In the genomic region with DNA sequence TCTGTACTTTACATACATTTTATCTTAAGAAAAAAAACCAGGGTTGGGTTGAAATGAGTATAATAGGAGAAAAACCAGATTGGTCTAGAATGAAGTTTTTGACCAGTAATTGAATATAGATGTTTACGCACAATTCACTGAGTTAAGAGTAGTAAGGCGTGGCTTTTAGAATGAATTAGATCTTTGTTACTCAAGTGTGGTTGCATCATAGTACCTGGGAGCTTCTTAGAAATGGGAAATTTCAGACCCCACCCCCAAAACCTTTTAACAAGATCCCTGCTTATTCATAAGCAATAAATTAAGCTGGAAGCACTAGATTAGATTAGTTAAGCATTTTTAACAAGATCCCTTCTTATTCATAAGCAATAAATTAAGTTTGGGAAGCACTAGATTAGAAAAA, we compare ENCODE assay signal across 21 cellular contexts. TPM values are rescaled to one million over a fixed set of nuclear protein-coding genes. Genes with fewer than 3 reads are reported as not detected.
DNase-seq lines count a peak whose midpoint lies in the region; ATAC-seq and TF ChIP-seq lines count a peak whose summit lies in the region.
"Had no signal": no experiment of that assay in that cellular context is flagged by ENCODE, and none has a peak within 500 bp of the region (broad histone marks: within the 10 kb centered on the region; RNA-seq: fewer than 3 reads in every experiment).

No MANE protein-coding gene starts in this region.

- peaks cover 0 to under 1% of the 10 kb centered on the region in 2 experiments; a peak in 1 of 4 replicates for H3K79me1 ChIP-seq in IMR-90 (ENCODE audit: low read depth in 1 of 2, low read length in 2 of 2)

- H3K4me1 ChIP-seq in breast epithelium (no peaks in the 10 kb centered on the region), IMR-90 (ENCODE audit: control insufficient read depth, insufficient read depth, low read length) (no peaks in the 10 kb centered on the region), PC-3 (ENCODE audit: insufficient read depth, low read length) (peaks cover 12% of the 10 kb centered on the region; the same call in 1 of the 2 replicates), OCI-LY7 (ENCODE audit: insufficient read depth, low read length, poor library complexity, severe bottlenecking) (no peaks in the 10 kb centered on the region)

- H4K91ac ChIP-seq in IMR-90 (ENCODE audit: insufficient read depth, low read depth, low read length): no peak overlapping the region

- dilution Hi-C loops in IMR-90 (cut with HindIII; ENCODE audit: low sequenced_read_pairs, unreplicated experiment): no loop called here

- H3K27me3 ChIP-seq in breast epithelium: no peaks in the 10 kb centered on the region
- H3K27me3 ChIP-seq in IMR-90 (ENCODE audit: control insufficient read depth, insufficient read depth, low read length): no peaks in the 10 kb centered on the region
- no peaks in the 10 kb centered on the region for H3K27me3 ChIP-seq in PC-3 (ENCODE audit: low read length)

- H3K36me3 ChIP-seq in breast epithelium (no peaks in the 10 kb centered on the region), IMR-90 (ENCODE audit: control insufficient read depth, insufficient read depth, low read length) (0 out of 2 replicates have a peak, but pooled peaks cover 1% of the 10 kb centered on the region), PC-3 (ENCODE audit: low read depth, low read length) (peaks cover 6% of the 10 kb centered on the region), OCI-LY7 (ENCODE audit: insufficient read depth, low read length) (peaks cover 22% of the 10 kb centered on the region; the same call in 1 of the 2 replicates)

- H3K4me2 ChIP-seq in IMR-90 (ENCODE audit: low read depth, low read length): no peak overlapping the region
- no peak overlapping the region for H3K4me2 ChIP-seq in PC-3 (ENCODE audit: low read length)
- H3K4me2 ChIP-seq in OCI-LY7 (ENCODE audit: low read length): no peak overlapping the region
- H3K4me2 ChIP-seq: KMS-11 had no signal

- H3K9me3 Mint-ChIP-seq in MCF 10A (ENCODE audit: unreplicated experiment): no peaks in the 10 kb centered on the region
- H3K9me3 Mint-ChIP-seq: IgD-negative memory B cell had no signal

- TF ChIP-seq POLR2A in breast epithelium (IDR thresholded peaks at IDR 0.05): no peak
- TF ChIP-seq POLR2A in IMR-90 (IDR thresholded peaks at IDR 0.05; ENCODE audit: low read depth, low read length): no peak

- H3K4me1 Mint-ChIP-seq in MCF 10A (ENCODE audit: insufficient read depth, unreplicated experiment): peaks cover 15% of the 10 kb centered on the region
- H3K4me1 Mint-ChIP-seq: IgD-negative memory B cell had no signal

- H3K9me3 ChIP-seq in breast epithelium (no peaks in the 10 kb centered on the region), IMR-90 (ENCODE audit: control insufficient read depth, insufficient read depth, low read length) (no peaks in the 10 kb centered on the region), PC-3 (ENCODE audit: low read length) (no peaks in the 10 kb centered on the region), OCI-LY7 (ENCODE audit: low read length) (no peaks in the 10 kb centered on the region)

- H3K79me2 ChIP-seq in PC-3 (ENCODE audit: low read length) (no peaks in the 10 kb centered on the region), OCI-LY7 (ENCODE audit: insufficient read depth, low read depth, low read length) (no peaks in the 10 kb centered on the region)

- POLR2A ChIA-PET in MCF 10A (lab: Yijun Ruan, JAX): interaction anchor here (0.6 kb wide), 1 partner anchor 19 kb away, joined by 3 read pairs; no protein-coding TSS in a partner anchor
- POLR2A ChIA-PET in IMR-90 (lab: Charles Lee; ENCODE audit: unreplicated experiment): interaction anchor here (0.6 kb wide), 1 partner anchor 1498 kb away, joined by 4 read pairs; no protein-coding TSS in a partner anchor
- POLR2A ChIA-PET in PC-3 (lab: Charles Lee; ENCODE audit: unreplicated experiment): no interaction called here
- POLR2A ChIA-PET in OCI-LY7 (lab: Charles Lee): no interaction called here

- H3K36me3 Mint-ChIP-seq in MCF 10A (ENCODE audit: insufficient read depth, unreplicated experiment): peaks cover 26% of the 10 kb centered on the region
- H3K36me3 Mint-ChIP-seq: IgD-negative memory B cell had no signal

- in situ Hi-C loops in IMR-90 (cut with MboI; ENCODE audit: low sequenced_read_pairs): no loop called here

- no peak overlapping the region for H2AK9ac ChIP-seq in IMR-90 (replicated peaks; ENCODE audit: low read depth, low read length, poor library complexity)

- H3K56ac ChIP-seq in IMR-90 (ENCODE audit: extremely low read depth, insufficient read depth, low read length): no peak overlapping the region

- H2AFZ ChIP-seq in IMR-90 (replicated peaks; ENCODE audit: low read length, poor library complexity) (no peak overlapping the region), PC-3 (ENCODE audit: low read length) (no peak overlapping the region), OCI-LY7 (ENCODE audit: low read length) (no peak overlapping the region)
- H2AFZ ChIP-seq: GM23248 had no signal

- H3K4me3 Mint-ChIP-seq in MCF 10A (ENCODE audit: unreplicated experiment): no peak overlapping the region
- H3K4me3 Mint-ChIP-seq: IgD-negative memory B cell had no signal

- TF ChIP-seq CTCF in MCF 10A (IDR thresholded peaks at IDR 0.05; ENCODE audit: unreplicated experiment): no peak
- no peak for TF ChIP-seq CTCF in breast epithelium (IDR thresholded peaks at IDR 0.05)
- no peak for TF ChIP-seq CTCF in IMR-90 (conservative IDR thresholded peaks at IDR 0.05; ENCODE audit: low read depth, low read length)
- TF ChIP-seq CTCF in PC-3 (conservative IDR thresholded peaks at IDR 0.05; ENCODE audit: low read depth, low read length): no peak
- TF ChIP-seq CTCF in OCI-LY7 (conservative IDR thresholded peaks at IDR 0.05; ENCODE audit: low read length): no peak

- H3F3A ChIP-seq in PC-3 (ENCODE audit: low read length, unreplicated experiment): no peaks in the 10 kb centered on the region

- no peak overlapping the region for H3K23ac ChIP-seq in IMR-90 (ENCODE audit: low read depth, low read length)

- H2BK5ac ChIP-seq in IMR-90 (ENCODE audit: low read depth, low read length, poor library complexity, severe bottlenecking): no peak overlapping the region

- H3K9me2 ChIP-seq in PC-3 (replicated peaks; ENCODE audit: low read length): no peaks in the 10 kb centered on the region
- H3K9me2 ChIP-seq in OCI-LY7 (ENCODE audit: insufficient read depth, low read length): no peaks in the 10 kb centered on the region

- H4K8ac ChIP-seq in IMR-90 (ENCODE audit: low read depth in 2 of 2, low read length in 2 of 2): no peak overlapping the region

- no peak overlapping the region for H2BK20ac ChIP-seq in IMR-90 (ENCODE audit: low read depth, low read length)

- H3K14ac ChIP-seq in IMR-90 (replicated peaks; ENCODE audit: low read depth, low read length): no peak overlapping the region

- no peak overlapping the region for H2BK120ac ChIP-seq in IMR-90 (ENCODE audit: low read depth, low read length)

- peak; percentile 14 for DNase-seq in MCF 10A (ENCODE audit: unreplicated experiment)
- no peak for DNase-seq in breast epithelium (ENCODE audit: low spot score in 2 of 2)
- no peak for DNase-seq in IMR-90
- DNase-seq in PC-3: peak; percentile 38
- DNase-seq in renal cortical epithelial cell (ENCODE audit: low read depth): peak; percentile 10
- no peak for DNase-seq in OCI-LY7 (ENCODE audit: low spot score)
- DNase-seq: DMS53, GM23248, NCI-H1092, NCI-H1417 treated with DMSO at 0.1 percent for 48 hours, NCI-H1694 treated with DMSO at 0.1 percent for 48 hours, NCI-H2081, NCI-H524, SHP77 had no signal

- H3K4me3 ChIP-seq in breast epithelium (no peak overlapping the region), IMR-90 (ENCODE audit: insufficient read depth, low read depth, low read length) (no peak overlapping the region), PC-3 (ENCODE audit: low read length) (no peak overlapping the region), OCI-LY7 (ENCODE audit: low read depth, low read length, poor library complexity, severe bottlenecking) (no peak overlapping the region)
- H3K4me3 ChIP-seq: GM23248 had no signal

- H3K27ac Mint-ChIP-seq in MCF 10A (ENCODE audit: low read depth, unreplicated experiment): no peak overlapping the region
- H3K27ac Mint-ChIP-seq: IgD-negative memory B cell had no signal

- no TSS peak for BruUV-seq in MCF 10A (replicated peaks; lab: Mats Ljungman, UMichigan)
- BruUV-seq in IMR-90 (replicated peaks; lab: Mats Ljungman, UMichigan): no TSS peak
- BruUV-seq in PC-3 (replicated peaks; lab: Mats Ljungman, UMichigan): no TSS peak
- no TSS peak for BruUV-seq in OCI-LY7 (replicated peaks; lab: Mats Ljungman, UMichigan)

- H3K27ac ChIP-seq in breast epithelium (no peak overlapping the region), IMR-90 (ENCODE audit: insufficient read depth, low read length) (no peak overlapping the region), PC-3 (ENCODE audit: low read length) (0 out of 2 replicates have a peak overlapping the region, but pooled peaks have one; percentile 17), OCI-LY7 (ENCODE audit: low read depth, low read length, poor library complexity, severe bottlenecking) (no peak overlapping the region)
- H3K27ac ChIP-seq: GM23248, KMS-11, RWPE1 had no signal

- H4K5ac ChIP-seq in IMR-90 (ENCODE audit: low read depth, low read length): no peak overlapping the region

- H3K9ac ChIP-seq in IMR-90 (ENCODE audit: low read depth, low read length): no peak overlapping the region
- no peak overlapping the region for H3K9ac ChIP-seq in PC-3 (ENCODE audit: low read length)
- H3K9ac ChIP-seq: GM23248, KMS-11 had no signal

- CTCF ChIA-PET in MCF 10A (lab: Yijun Ruan, JAX) (no interaction called here), IMR-90 (lab: Yijun Ruan, JAX) (interaction anchor here (1.1 kb wide), 1 partner anchor 11 kb away, joined by 3 read pairs; no protein-coding TSS in a partner anchor), PC-3 (lab: Charles Lee) (no interaction called here), OCI-LY7 (lab: Charles Lee; ENCODE audit: unreplicated experiment) (no interaction called here)

- no CpG with 5 or more reads among the region's 2 CpGs for WGBS in IMR-90 (ENCODE audit: extremely low coverage in 2 of 2, insufficient read length in 1 of 2), 2 experiments

- H4K20me1 ChIP-seq in IMR-90 (ENCODE audit: insufficient read depth, low read length) (no peaks in the 10 kb centered on the region), PC-3 (ENCODE audit: low read length) (no peaks in the 10 kb centered on the region), OCI-LY7 (ENCODE audit: insufficient read depth, low read length) (no peaks in the 10 kb centered on the region)

- no peak overlapping the region for H3K18ac ChIP-seq in IMR-90 (ENCODE audit: low read depth, low read length)

- H2BK15ac ChIP-seq in IMR-90 (ENCODE audit: low read depth, low read length): no peak overlapping the region

- intact Hi-C loops in MCF 10A (cut with micrococcal nuclease): no loop called here
- intact Hi-C loops in breast epithelium (cut with DNase I; ENCODE audit: low total_unique reads): no loop called here
- intact Hi-C loops in IMR-90 (cut with micrococcal nuclease): no loop called here
- intact Hi-C loops in PC-3 (cut with micrococcal nuclease): no loop called here
- intact Hi-C loops in OCI-LY7 (cut with micrococcal nuclease; ENCODE audit: unreplicated experiment): no loop called here

- no peak overlapping the region for H2AK5ac ChIP-seq in IMR-90 (ENCODE audit: low read depth, low read length)

- ATAC-seq in IMR-90 (ENCODE audit: low read depth) (no peak), PC-3 (peak; percentile 15; the same call in 1 of the 2 replicates), HG03039 (IDR thresholded peaks at IDR 0.05; ENCODE audit: unreplicated experiment) (no peak), GM18517 (IDR thresholded peaks at IDR 0.05; ENCODE audit: unreplicated experiment) (no peak)
- ATAC-seq: HCT116, Panc1 had no signal

- H3K4ac ChIP-seq in IMR-90 (ENCODE audit: low read depth, low read length): no peak overlapping the region

- no peaks in the 10 kb centered on the region for H3K27me3 Mint-ChIP-seq in MCF 10A (ENCODE audit: insufficient read depth, unreplicated experiment)
- H3K27me3 Mint-ChIP-seq: IgD-negative memory B cell had no signal

- no peak for TF ChIP-seq RAD21 in IMR-90 (IDR thresholded peaks at IDR 0.05; ENCODE audit: low read length)

- H3K9me1 ChIP-seq in IMR-90 (ENCODE audit: insufficient read depth, low read length): no peaks in the 10 kb centered on the region

RNA-seq across cellular contexts. Expression of gene LMO7, which starts 28.7 kb away (rescaled TPM):
- total RNA-seq in MCF 10A (2022) (30.8 and 47.1 TPM in 2 replicates), breast epithelium (10 to 100 TPM; 11.0 to 71.3 (median 32.8) TPM), IMR-90 (2012; rRNA removed) (367 and 485 TPM in 2 replicates), PC-3 (2014; rRNA removed) (83.6 and 107 TPM in 2 replicates), renal cortical epithelial cell (42.9 and 102 TPM in 2 replicates), OCI-LY7 (2022) (25.4 and 33.6 TPM in 2 replicates)
- 222 and 266 TPM in 2 replicates for polyA plus RNA-seq in IMR-90 (2012; rRNA removed)
- polyA plus RNA-seq in IMR-90 (2012; cell fraction: cytosol; rRNA removed): 78.3 and 114 TPM in 2 replicates
- polyA plus RNA-seq in IMR-90 (2012; cell fraction: nucleus; rRNA removed; ENCODE audit: low replicate concordance): 533 and 693 TPM in 2 replicates
- total RNA-seq in OCI-LY7 (2014; rRNA removed; shearing (Covaris generic)): 21.4 and 33.6 TPM in 2 replicates

RNA-seq across cellular contexts. Expression of gene UCHL3, which starts 57.9 kb away (rescaled TPM):
- total RNA-seq in MCF 10A (2022) (49.9 and 79.3 TPM in 2 replicates), breast epithelium (10 to 100 TPM; 29.2 to 33.2 (median 29.6) TPM), IMR-90 (2012; rRNA removed) (60.8 and 63.8 TPM in 2 replicates), PC-3 (2014; rRNA removed) (38.6 and 50.0 TPM in 2 replicates), renal cortical epithelial cell (66.5 and 126 TPM in 2 replicates), OCI-LY7 (2022) (45.0 and 49.5 TPM in 2 replicates)
- polyA plus RNA-seq in IMR-90 (2012; rRNA removed): 65.0 and 68.3 TPM in 2 replicates
- polyA plus RNA-seq in IMR-90 (2012; cell fraction: cytosol; rRNA removed): 15.2 and 33.7 TPM in 2 replicates
- 2.6 and 34.8 TPM in 2 replicates for polyA plus RNA-seq in IMR-90 (2012; cell fraction: nucleus; rRNA removed; ENCODE audit: low replicate concordance)
- total RNA-seq in OCI-LY7 (2014; rRNA removed; shearing (Covaris generic)): 34.7 and 39.6 TPM in 2 replicates

Comparison
In these comparisons a context has a peak if more than half of its experiments do, and no peak if none do; other contexts are left out.
1. DNase-seq: peak in MCF 10A (single experiment), PC-3 (single experiment) and renal cortical epithelial cell (single experiment); none in breast epithelium (0 of 2), IMR-90 (single experiment) and OCI-LY7 (single experiment).
2. POLR2A ChIA-PET loops: an anchor here in MCF 10A (0.6 kb wide) and IMR-90 (0.6 kb wide); none called in PC-3 and OCI-LY7.